Comparison of ENCODE assay signal across 11 cellular contexts in genomic region chr16:30041841-30042240, GRCh38. TPM values are rescaled to one million over a fixed set of nuclear protein-coding genes. Genes with fewer than 3 reads are reported as not detected.
DNase-seq lines count a peak whose midpoint lies in the region; ATAC-seq and TF ChIP-seq lines count a peak whose summit lies in the region.
"Had no signal": no experiment of that assay in that cellular context is flagged by ENCODE, and none has a peak within 500 bp of the region (broad histone marks: within the 10 kb centered on the region; RNA-seq: fewer than 3 reads in every experiment).

No MANE protein-coding gene starts in this region.

- TF ChIP-seq POLR2A in HCT116 (IDR thresholded peaks at IDR 0.05; ENCODE audit: borderline replicate concordance, extremely low read depth, insufficient read depth, insufficient read length) (no peak), right lobe of liver (IDR thresholded peaks at IDR 0.05) (no peak)

- DNase-seq in AML-193 (lab: John Stamatoyannopoulos, UW) (peak; percentile 24 to 44), HCT116 (ENCODE audit: low read depth, low spot score) (no peak), astrocyte of the cerebellum (ENCODE audit: low read depth) (no peak), right lobe of liver (no peak), activated gamma-delta T cell (lab: John Stamatoyannopoulos, UW) (no peak), NCI-H1417 treated with DMSO at 0.1 percent for 48 hours (lab: John Stamatoyannopoulos, UW) (no peak), NCI-H774 (lab: John Stamatoyannopoulos, UW) (no peak)
- DNase-seq in activated effector memory CD4-positive, alpha-beta T cell treated with Interleukin-2 at 50 U/mL for 16 hours: no peak
- DNase-seq: stimulated activated CD4-positive, alpha-beta T cell treated with anti-CD3 and anti-CD28 coated beads, Interleukin-15, amount 100 ng/mL, for 24 hours had no signal

- no peaks in the 10 kb centered on the region for H3K9me2 ChIP-seq in HCT116 (ENCODE audit: insufficient read depth)

- H3K4me1 ChIP-seq in HCT116 (ENCODE audit: control insufficient read depth in 1 of 2, insufficient read depth in 2 of 2, low read length in 2 of 2) (peaks cover 5 to 13% of the 10 kb centered on the region in 2 experiments; a peak in 3 of 4 replicates), right lobe of liver (no peaks in the 10 kb centered on the region)

- TF ChIP-seq RAD21 in HCT116 (IDR thresholded peaks at IDR 0.05; ENCODE audit: low read depth): peak; percentile 67

- H3K79me2 ChIP-seq in HCT116 (ENCODE audit: insufficient read depth, low read length): no peaks in the 10 kb centered on the region

- H3K27ac ChIP-seq in HCT116 (ENCODE audit: low read depth, low read length) (no peak overlapping the region), right lobe of liver (no peak overlapping the region)

- POLR2A ChIA-PET in HCT116 (lab: Charles Lee): no interaction called here

- peak; percentile 54 to 81 (median 58); a peak in 4 of 6 replicates for TF ChIP-seq CTCF in HCT116 (IDR thresholded peaks at IDR 0.05 in 2 of 3, conservative IDR thresholded peaks at IDR 0.05 in 1 of 3; ENCODE audit: borderline replicate concordance in 1 of 3, insufficient read depth in 1 of 3, low read depth in 2 of 3, low read length in 2 of 3)
- TF ChIP-seq CTCF in astrocyte of the cerebellum (IDR thresholded peaks at IDR 0.05; ENCODE audit: low read depth, low read length, missing control alignments): peak; percentile 43
- TF ChIP-seq CTCF in right lobe of liver (IDR thresholded peaks at IDR 0.05): peak; percentile 22 to 59 (median 48)

- H3K9me3 ChIP-seq in HCT116 (ENCODE audit: control insufficient read depth in 1 of 2, insufficient read depth in 1 of 2, low read depth in 1 of 2, low read length in 2 of 2) (no peaks in the 10 kb centered on the region), right lobe of liver (no peaks in the 10 kb centered on the region)

- CTCF ChIA-PET in HCT116 (lab: Charles Lee): interaction anchor here (0.9 to 2.7 kb wide), 3 partner anchors 10 to 51 kb away, joined by 3 to 13 read pairs (median 4); no protein-coding TSS in a partner anchor

- in situ Hi-C loops in astrocyte of the cerebellum (cut with HindIII; ENCODE audit: low sequenced_read_pairs): no loop called here

- H3K36me3 ChIP-seq in HCT116 (ENCODE audit: control insufficient read depth in 1 of 2, insufficient read depth in 2 of 2, low read length in 2 of 2) (no peaks in the 10 kb centered on the region), right lobe of liver (no peaks in the 10 kb centered on the region)

- H2AFZ ChIP-seq in HCT116 (ENCODE audit: low read depth, low read length, poor library complexity, severe bottlenecking): no peak overlapping the region

- no peaks in the 10 kb centered on the region for H4K20me1 ChIP-seq in HCT116 (ENCODE audit: insufficient read depth)

- no peaks in the 10 kb centered on the region for H3K27me3 ChIP-seq in HCT116 (ENCODE audit: insufficient read depth, low read length)
- no peaks in the 10 kb centered on the region for H3K27me3 ChIP-seq in right lobe of liver

- no TSS peak for BruUV-seq in HCT116 (replicated peaks; lab: Mats Ljungman, UMichigan)

- no peak overlapping the region for H3K9ac ChIP-seq in HCT116 (ENCODE audit: low read length)

- intact Hi-C loops in HCT116 (cut with micrococcal nuclease) (no loop called here), right lobe of liver (cut with DNase I) (no loop called here)

- 15% methylated on average over 5 of the region's 5 CpGs for WGBS in right lobe of liver (ENCODE audit: insufficient coverage, low coverage, low lambda C conversion rate, missing lambda C conversion rate)

- ATAC-seq in HCT116 (peak; percentile 60; the same call in 1 of the 2 replicates), right lobe of liver (peak in 2 of 4 donors; percentile 47 to 49)
- ATAC-seq: activated CD4-positive, CD25-positive, alpha-beta regulatory T cell treated with anti-CD3 and anti-CD28 coated beads, Interleukin-2, amount 50 U/mL, for 24 hours; esophagus mucosa had no signal

- no peak overlapping the region for H3K4me3 ChIP-seq in HCT116 (replicated peaks in 1 of 2; ENCODE audit: low read depth in 1 of 2, low read length in 2 of 2)
- H3K4me3 ChIP-seq in astrocyte of the cerebellum (ENCODE audit: low read depth, low read length): no peak overlapping the region
- no peak overlapping the region for H3K4me3 ChIP-seq in right lobe of liver

- no peak overlapping the region for H3K4me2 ChIP-seq in HCT116 (ENCODE audit: low read length)

- RAD21 ChIA-PET in HCT116 (lab: Charles Lee; ENCODE audit: low non-redundant PET in 1 of 2, low total read pairs in 2 of 2, uncharacterized antibody in 2 of 2, unreplicated experiment in 2 of 2): no interaction called here

TF ChIP-seq in HCT116, 20 proteins besides CTCF, POLR2A, EP300 and RAD21:
- TF ChIP-seq MAX (IDR thresholded peaks at IDR 0.05) (no peak), REST (IDR thresholded peaks at IDR 0.05; ENCODE audit: low read depth) (no peak), TCF7L2 (IDR thresholded peaks at IDR 0.05; ENCODE audit: borderline replicate concordance, extremely low read depth, insufficient read depth, insufficient read length) (no peak), YY1 (IDR thresholded peaks at IDR 0.05; ENCODE audit: extremely low read depth, insufficient replicate concordance, low read depth, low read length) (no peak), ELF1 (IDR thresholded peaks at IDR 0.05; ENCODE audit: borderline replicate concordance, low read depth) (no peak), EZH2 (IDR thresholded peaks at IDR 0.05) (no peak), SP1 (IDR thresholded peaks at IDR 0.05; ENCODE audit: low read depth) (no peak), ATF3 (IDR thresholded peaks at IDR 0.05) (no peak), SRF (IDR thresholded peaks at IDR 0.05; ENCODE audit: low read depth) (no peak)

RNA-seq across cellular contexts. Expression of gene TLCD3B, which starts 10.8 kb away (rescaled TPM):
- 1.0 TPM for total RNA-seq in HCT116 (2021; ENCODE audit: unreplicated experiment)
- polyA plus RNA-seq in HCT116 (2012): 2.1 and 2.3 TPM in 2 replicates
- total RNA-seq in right lobe of liver: not detected

RNA-seq across cellular contexts. Expression of gene C16orf92, which starts 18.8 kb away (rescaled TPM):
- not detected for total RNA-seq in HCT116 (2021; ENCODE audit: unreplicated experiment)
- not detected in 2 replicates for polyA plus RNA-seq in HCT116 (2012)
- total RNA-seq in right lobe of liver: not detected
- total RNA-seq: esophagus mucosa had no signal

RNA-seq across cellular contexts. Expression of gene ALDOA, which starts 23.7 kb away (rescaled TPM):
- total RNA-seq in HCT116 (2021; ENCODE audit: unreplicated experiment) (2,423 TPM), right lobe of liver (100 to 1,000 TPM; 113 to 580 (median 345) TPM)
- 4,933 and 5,901 TPM in 2 replicates for polyA plus RNA-seq in HCT116 (2012)

RNA-seq across cellular contexts. Expression of gene DOC2A, which starts 31.0 kb away (rescaled TPM):
- total RNA-seq in HCT116 (2021; ENCODE audit: unreplicated experiment) (17.3 TPM), right lobe of liver (under 1 TPM in 3 of 6 experiments, not detected in 3; 0.16 to 0.66 (median 0.33) TPM)
- 13.8 and 18.6 TPM in 2 replicates for polyA plus RNA-seq in HCT116 (2012)

RNA-seq across cellular contexts. Expression of gene PPP4C, which starts 34.0 kb away (rescaled TPM):
- total RNA-seq in HCT116 (2021; ENCODE audit: unreplicated experiment) (165 TPM), right lobe of liver (10 to 100 TPM; 43.1 to 59.7 (median 47.0) TPM)
- 185 and 187 TPM in 2 replicates for polyA plus RNA-seq in HCT116 (2012)

Comparison
In these comparisons a context has a peak if more than half of its experiments do, and no peak if none do; other contexts are left out.
1. DNase-seq: peak in AML-193 (2 of 2); none in HCT116 (single experiment), astrocyte of the cerebellum (single experiment), right lobe of liver (0 of 3), activated gamma-delta T cell (single experiment), NCI-H1417 treated with DMSO at 0.1 percent for 48 hours (single experiment), activated effector memory CD4-positive, alpha-beta T cell treated with Interleukin-2 at 50 U/mL for 16 hours (single experiment) and NCI-H774 (single experiment).
2. Peak in every context shown above with its lines, with median percentiles within 50 percentile points of each other: CTCF ChIP-seq.